Comparison of ENCODE assay signal across 1 cellular context in genomic region chr19:16207063-16207462, GRCh38.
TF ChIP-seq lines count a peak whose summit lies in the region.

No MANE protein-coding gene starts in this region.

TF ChIP-seq in IMR-90, 13 proteins besides CTCF, POLR2A, EP300 and RAD21 (continued from another document):
- TF ChIP-seq FOS (IDR thresholded peaks at IDR 0.05; ENCODE audit: low read depth, low read length) (no peak), RCOR1 (IDR thresholded peaks at IDR 0.05; ENCODE audit: insufficient replicate concordance, low read length) (no peak), BHLHE40 (IDR thresholded peaks at IDR 0.05; ENCODE audit: low read depth, low read length) (no peak), MAFK (IDR thresholded peaks at IDR 0.05; ENCODE audit: low read depth, low read length) (no peak), MXI1 (IDR thresholded peaks at IDR 0.05; ENCODE audit: borderline replicate concordance, low read depth, low read length) (no peak), USF2 (IDR thresholded peaks at IDR 0.05; ENCODE audit: low read depth, low read length) (no peak), CHD1 (IDR thresholded peaks at IDR 0.05; ENCODE audit: low read depth, low read length) (no peak), NFE2L2 (IDR thresholded peaks at IDR 0.05; ENCODE audit: low read depth, low read length) (no peak), SMC3 (IDR thresholded peaks at IDR 0.05; ENCODE audit: low read depth, low read length) (no peak), ELK1 (IDR thresholded peaks at IDR 0.05; ENCODE audit: borderline replicate concordance, low read depth, low read length) (no peak), MAZ (IDR thresholded peaks at IDR 0.05; ENCODE audit: borderline replicate concordance, low read depth, low read length) (no peak)
